10 cellular contexts compared by ENCODE assay signal in genomic region chr14:32564591-32564990, GRCh38.
DNase-seq lines count a peak whose midpoint lies in the region; ATAC-seq and TF ChIP-seq lines count a peak whose summit lies in the region.
"Had no signal": no experiment of that assay in that cellular context is flagged by ENCODE, and none has a peak within 500 bp of the region (broad histone marks: within the 10 kb centered on the region; RNA-seq: fewer than 3 reads in every experiment).

No MANE protein-coding gene starts in this region.

- H3K4me3 Mint-ChIP-seq in activated CD4-positive, alpha-beta T cell treated with anti-CD3 and anti-CD28 coated beads for 36 hours: no peak overlapping the region

- H3K9me3 Mint-ChIP-seq in activated CD4-positive, alpha-beta T cell treated with anti-CD3 and anti-CD28 coated beads for 36 hours (ENCODE audit: low read depth): no peaks in the 10 kb centered on the region

- peaks cover 3% of the 10 kb centered on the region for H3K4me1 ChIP-seq in right cardiac atrium (ENCODE audit: control insufficient read depth, insufficient read depth, low read length)

- no peaks in the 10 kb centered on the region for H3K27me3 Mint-ChIP-seq in activated CD4-positive, alpha-beta T cell treated with anti-CD3 and anti-CD28 coated beads for 36 hours

- peak overlapping the region; percentile 16 for H3K27ac Mint-ChIP-seq in activated CD4-positive, alpha-beta T cell treated with anti-CD3 and anti-CD28 coated beads for 36 hours

- intact Hi-C loops in activated CD4-positive, alpha-beta T cell treated with anti-CD3 and anti-CD28 coated beads for 36 hours (cut with DNase I, micrococcal nuclease): loop anchor here (5.0 to 10.0 kb wide), 3 partner anchors 307 to 640 kb away; no protein-coding TSS in a partner anchor
- intact Hi-C loops in right cardiac atrium (cut with DNase I): no loop called here

- peaks cover 12% of the 10 kb centered on the region for H3K4me1 Mint-ChIP-seq in activated CD4-positive, alpha-beta T cell treated with anti-CD3 and anti-CD28 coated beads for 36 hours

- POLR2A ChIA-PET in activated CD4-positive, alpha-beta T cell treated with anti-CD3 and anti-CD28 coated beads for 36 hours (lab: Charles Lee): no interaction called here

- ATAC-seq in activated CD4-positive, alpha-beta T cell treated with anti-CD3 and anti-CD28 coated beads for 36 hours: peak; percentile 36
- ATAC-seq in SK-N-SH treated with all-trans-retinoic acid at 6 μM for 48 hours: peak; percentile 42
- peak; percentile 50 to 57 for ATAC-seq in right cardiac atrium
- ATAC-seq in GM18861 (IDR thresholded peaks at IDR 0.05; ENCODE audit: unreplicated experiment): no peak

- H3K4me3 ChIP-seq in right cardiac atrium (ENCODE audit: low read length): no peak overlapping the region
- H3K4me3 ChIP-seq: suprapubic skin had no signal

- CTCF ChIA-PET in activated CD4-positive, alpha-beta T cell treated with anti-CD3 and anti-CD28 coated beads for 36 hours (lab: Charles Lee): no interaction called here

- H3K27ac ChIP-seq in right cardiac atrium (ENCODE audit: low read length): no peak overlapping the region
- peak overlapping the region; percentile 71 for H3K27ac ChIP-seq in temporal lobe (ENCODE audit: low read depth, low read length)
- H3K27ac ChIP-seq: suprapubic skin had no signal

- no peaks in the 10 kb centered on the region for H3K9me3 ChIP-seq in right cardiac atrium (ENCODE audit: control insufficient read depth, low read length)
- H3K9me3 ChIP-seq: suprapubic skin had no signal

- DNase-seq in activated CD4-positive, alpha-beta T cell treated with anti-CD3 and anti-CD28 coated beads for 36 hours: no peak
- DNase-seq in activated CD4-positive, alpha-beta T cell treated with anti-CD3 and anti-CD28 coated beads for 4 hours: no peak
- DNase-seq in right cardiac atrium (no peak), GM20000 (ENCODE audit: low spot score) (no peak)
- DNase-seq in effector CD8-positive, alpha-beta T cell (lab: John Stamatoyannopoulos, UW): no peak
- DNase-seq: HCEC 1CT had no signal

- TF ChIP-seq CTCF in GM20000 (IDR thresholded peaks at IDR 0.05; ENCODE audit: extremely low read depth, missing control alignments): no peak

- no peaks in the 10 kb centered on the region for H3K27me3 ChIP-seq in right cardiac atrium (ENCODE audit: control insufficient read depth, insufficient read depth)
- H3K27me3 ChIP-seq: suprapubic skin had no signal

- H3K36me3 Mint-ChIP-seq in activated CD4-positive, alpha-beta T cell treated with anti-CD3 and anti-CD28 coated beads for 36 hours (ENCODE audit: low read depth): no peaks in the 10 kb centered on the region

TF ChIP-seq in SK-N-SH treated with all-trans-retinoic acid at 6 μM for 48 hours, 23 proteins besides CTCF, POLR2A, EP300 and RAD21:
- no peak for TF ChIP-seq SNAI2 (CRISPR knock-in tag; IDR thresholded peaks at IDR 0.05)
- TF ChIP-seq ZC3H10 (CRISPR knock-in tag; IDR thresholded peaks at IDR 0.05): 0 out of 2 replicates have a peak, but pooled peaks have one; percentile 18
- TF ChIP-seq RARB (CRISPR knock-in tag; IDR thresholded peaks at IDR 0.05): no peak
- no peak for TF ChIP-seq TCF4 (CRISPR knock-in tag; IDR thresholded peaks at IDR 0.05; ENCODE audit: borderline replicate concordance)
- no peak for TF ChIP-seq CSDC2 (CRISPR knock-in tag; IDR thresholded peaks at IDR 0.05)

Comparison
In these comparisons a context has a peak if more than half of its experiments do, and no peak if none do; other contexts are left out.
1. intact Hi-C loops: an anchor here in activated CD4-positive, alpha-beta T cell treated with anti-CD3 and anti-CD28 coated beads for 36 hours (5.0 to 10.0 kb wide); none called in right cardiac atrium.